2 cellular contexts compared by ENCODE assay signal in the genomic region with DNA sequence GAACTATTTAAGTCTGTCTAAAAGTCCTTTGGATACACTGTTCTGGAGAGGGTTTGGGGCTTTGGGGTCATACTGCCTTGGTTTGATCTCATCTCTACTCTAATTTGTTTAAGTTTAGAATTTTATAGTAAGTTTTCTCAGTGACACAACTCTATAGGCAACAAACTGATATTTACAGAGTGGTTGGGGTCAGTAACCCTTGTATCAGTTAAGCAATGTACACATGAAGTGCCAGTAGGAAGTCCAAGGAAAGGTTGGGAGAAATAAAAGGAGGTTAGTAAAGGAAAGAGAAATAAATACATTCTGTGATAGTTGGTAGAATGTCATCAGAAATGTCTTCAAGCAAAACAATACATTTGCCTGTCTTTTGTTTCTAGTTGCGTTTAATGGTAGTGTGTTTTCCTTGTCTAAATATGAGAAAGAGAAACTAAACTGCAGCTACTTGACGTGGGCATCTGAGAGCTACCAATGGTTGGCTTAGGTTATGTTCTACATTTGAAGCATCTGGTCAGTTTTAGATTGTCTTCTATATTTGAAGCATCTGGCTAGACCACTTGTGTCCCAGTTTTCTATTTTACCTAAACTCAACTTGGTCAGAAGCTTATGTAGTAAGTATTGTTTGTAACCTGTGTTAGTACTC.
TF ChIP-seq lines count a peak whose summit lies in the region.

No MANE protein-coding gene starts in this region.

TF ChIP-seq in GM12891, 5 proteins besides CTCF, POLR2A, EP300 and RAD21:
- TF ChIP-seq POLR2AphosphoS5 (IDR thresholded peaks at IDR 0.05; ENCODE audit: low read depth, low read length) = no peak
- no peak for TF ChIP-seq POU2F2 (IDR thresholded peaks at IDR 0.05; ENCODE audit: low read depth, low read length)
- no peak for TF ChIP-seq TAF1 (IDR thresholded peaks at IDR 0.05; ENCODE audit: low read depth, low read length)
- no peak for TF ChIP-seq PAX5 (IDR thresholded peaks at IDR 0.05; ENCODE audit: insufficient read depth, low read length, severe bottlenecking)
- TF ChIP-seq SPI1 (IDR thresholded peaks at IDR 0.05; ENCODE audit: low read depth, low read length) = no peak

TF ChIP-seq in HepG2, 621 proteins besides CTCF, POLR2A, EP300 and RAD21:
- TF ChIP-seq NR2F1 (CRISPR knock-in tag; IDR thresholded peaks at IDR 0.05) (0 out of 4 replicates have a peak, but pooled peaks have one; percentile 25 to 34), FOXA1 (IDR thresholded peaks at IDR 0.05) (no peak), FOXA1 (CRISPR knock-in tag; IDR thresholded peaks at IDR 0.05) (0 out of 2 replicates have a peak, but pooled peaks have one; percentile 40), FOXA3 (CRISPR knock-in tag; IDR thresholded peaks at IDR 0.05) (peak; percentile 48)
- TF ChIP-seq, protein P1, sequence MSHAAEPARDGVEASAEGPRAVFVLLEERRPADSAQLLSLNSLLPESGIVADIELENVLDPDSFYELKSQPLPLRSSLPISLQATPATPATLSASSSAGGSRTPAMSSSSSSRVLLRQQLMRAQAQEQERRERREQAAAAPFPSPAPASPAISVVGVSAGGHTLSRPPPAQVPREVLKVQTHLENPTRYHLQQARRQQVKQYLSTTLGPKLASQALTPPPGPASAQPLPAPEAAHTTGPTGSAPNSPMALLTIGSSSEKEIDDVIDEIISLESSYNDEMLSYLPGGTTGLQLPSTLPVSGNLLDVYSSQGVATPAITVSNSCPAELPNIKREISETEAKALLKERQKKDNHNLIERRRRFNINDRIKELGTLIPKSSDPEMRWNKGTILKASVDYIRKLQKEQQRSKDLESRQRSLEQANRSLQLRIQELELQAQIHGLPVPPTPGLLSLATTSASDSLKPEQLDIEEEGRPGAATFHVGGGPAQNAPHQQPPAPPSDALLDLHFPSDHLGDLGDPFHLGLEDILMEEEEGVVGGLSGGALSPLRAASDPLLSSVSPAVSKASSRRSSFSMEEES (CRISPR knock-in tag; IDR thresholded peaks at IDR 0.05) = no peak
